ENCODE assay signal across 8 cellular contexts in the genomic region with DNA sequence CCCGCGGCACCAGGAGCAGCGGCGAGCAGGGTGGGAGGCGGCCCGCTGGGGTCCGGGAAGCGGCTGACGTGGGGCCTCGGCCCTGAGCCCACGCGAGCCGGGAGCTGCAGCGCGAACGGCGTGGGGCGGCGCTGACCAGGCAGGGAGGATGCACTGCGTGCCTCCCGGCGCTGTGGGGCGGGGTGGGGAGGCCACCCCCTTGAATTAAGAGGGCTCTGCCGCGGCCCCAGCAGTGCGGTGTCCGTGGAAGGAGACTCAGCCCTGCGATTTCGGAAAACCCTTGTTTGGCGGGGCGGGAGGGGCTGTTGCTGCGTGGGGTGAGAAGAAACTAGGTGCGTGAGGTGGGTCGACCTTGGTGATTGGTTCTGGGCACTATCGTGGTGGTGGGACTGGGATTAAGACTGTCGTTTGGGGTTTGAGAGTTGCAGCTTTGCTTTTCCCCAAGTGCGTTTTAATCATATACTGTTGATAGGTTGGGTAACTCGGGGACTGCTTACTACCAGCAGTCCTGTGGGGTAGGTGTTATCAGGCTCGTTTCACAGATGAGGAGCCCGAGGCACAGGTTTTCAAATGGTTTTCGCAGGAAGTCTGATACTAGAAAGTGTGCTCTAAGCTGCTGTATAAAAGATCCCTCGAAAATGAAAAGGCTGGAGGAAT. TPM values are rescaled to one million over a fixed set of nuclear protein-coding genes. Genes with fewer than 3 reads are reported as not detected.
DNase-seq lines count a peak whose midpoint lies in the region; ATAC-seq and TF ChIP-seq lines count a peak whose summit lies in the region.

No MANE protein-coding gene starts in this region.

- no peaks in the 10 kb centered on the region for H3K9me3 ChIP-seq in lower lobe of right lung

- peak overlapping the region; percentile 99 for H3K27ac ChIP-seq in lower lobe of right lung

- H3K27ac Mint-ChIP-seq in WTC11 = peak overlapping the region; percentile 98

- no peak for TF ChIP-seq CTCF in AG04449 (IDR thresholded peaks at IDR 0.05; ENCODE audit: insufficient read depth, low read length, missing control alignments)
- TF ChIP-seq CTCF in WTC11 (IDR thresholded peaks at IDR 0.05) = no peak
- no peak for TF ChIP-seq CTCF in lower lobe of right lung (IDR thresholded peaks at IDR 0.05)

- no peaks in the 10 kb centered on the region for H3K27me3 ChIP-seq in lower lobe of right lung (ENCODE audit: low read depth)

- CTCF ChIA-PET in AG04449 (lab: Yijun Ruan, JAX) = interaction anchor here (1.0 to 4.6 kb wide), 9 partner anchors 10 to 173 kb away, joined by 3 to 45 read pairs (median 6); no protein-coding TSS in a partner anchor
- CTCF ChIA-PET in WTC11 (lab: Charles Lee) = interaction anchor here (1.2 kb wide), 1 partner anchor 64 kb away, joined by 5 read pairs; no protein-coding TSS in a partner anchor

- POLR2A ChIA-PET in AG04449 (lab: Yijun Ruan, JAX) (interaction anchor here (0.6 to 1.5 kb wide), 6 partner anchors 11 to 171 kb away, joined by 3 to 7 read pairs (median 4); no protein-coding TSS in a partner anchor), WTC11 (lab: Charles Lee) (interaction anchor here (0.6 to 1.1 kb wide), 3 partner anchors 15 to 90 kb away, joined by 3 to 6 read pairs (median 3); no protein-coding TSS in a partner anchor)

- ATAC-seq in GM19043 (IDR thresholded peaks at IDR 0.05; ENCODE audit: low read depth, unreplicated experiment) = peak; percentile 30
- ATAC-seq in HG03457 (IDR thresholded peaks at IDR 0.05; ENCODE audit: unreplicated experiment) = peak; percentile 26
- ATAC-seq in WTC11 = no peak
- ATAC-seq in lower lobe of right lung = peak; percentile 71 to 74

- intact Hi-C loops in lower lobe of right lung (cut with DNase I) = no loop called here

- H3K9me3 Mint-ChIP-seq in WTC11 = no peaks in the 10 kb centered on the region

- no peaks in the 10 kb centered on the region for H3K27me3 Mint-ChIP-seq in WTC11 (ENCODE audit: low read depth)

- DNase-seq in AG04449 (ENCODE audit: low read depth, low spot score) (no peak), WTC11 (ENCODE audit: low spot score) (peak; percentile 18), cerebellar cortex (ENCODE audit: low spot score) (peak; percentile 31), lower lobe of right lung (peak; percentile 77), COLO829 (ENCODE audit: low spot score) (no peak)
- peak; percentile 0 to 6 for DNase-seq in stimulated activated CD8-positive, alpha-beta memory T cell treated with anti-CD3 and anti-CD28 coated beads, Interleukin-4, amount 100 ng/mL, for 1 hour (ENCODE audit: low read depth in 2 of 2, low spot score in 1 of 2)

- H3K4me1 ChIP-seq in lower lobe of right lung = peaks cover 48% of the 10 kb centered on the region

- no peak overlapping the region for H3K4me3 Mint-ChIP-seq in WTC11

- H3K4me3 ChIP-seq in AG04449 (ENCODE audit: low read depth, low read length) (peak overlapping the region; percentile 77), lower lobe of right lung (peak overlapping the region; percentile 82)

- peaks cover 3% of the 10 kb centered on the region; the same call in 1 of the 2 replicates for H3K36me3 Mint-ChIP-seq in WTC11

- peaks cover 8% of the 10 kb centered on the region for H3K4me1 Mint-ChIP-seq in WTC11

- H3K36me3 ChIP-seq in lower lobe of right lung = no peaks in the 10 kb centered on the region

TF ChIP-seq in WTC11, 78 proteins besides CTCF, POLR2A, EP300 and RAD21 (continues in another document):
- TF ChIP-seq ZNF317 (CRISPR knock-in tag; IDR thresholded peaks at IDR 0.05; ENCODE audit: borderline replicate concordance, low read depth) = no peak
- TF ChIP-seq NR2C2 (CRISPR knock-in tag; IDR thresholded peaks at IDR 0.05) = no peak
- TF ChIP-seq NFYB (CRISPR knock-in tag; conservative IDR thresholded peaks at IDR 0.05; ENCODE audit: low read depth) = no peak
- TF ChIP-seq ZNF281 (CRISPR knock-in tag; IDR thresholded peaks at IDR 0.05) = no peak
- no peak; the same call in 1 of the 2 replicates for TF ChIP-seq JUN (CRISPR knock-in tag; IDR thresholded peaks at IDR 0.05)
- no peak for TF ChIP-seq GRHL2 (CRISPR knock-in tag; IDR thresholded peaks at IDR 0.05; ENCODE audit: insufficient replicate concordance, severe bottlenecking)
- peak; percentile 40 for TF ChIP-seq FOXP4 (CRISPR knock-in tag; IDR thresholded peaks at IDR 0.05)
- TF ChIP-seq ARID4B (CRISPR knock-in tag; IDR thresholded peaks at IDR 0.05; ENCODE audit: borderline replicate concordance) = peak; percentile 20; the same call in 1 of the 2 replicates
- TF ChIP-seq, protein P1, sequence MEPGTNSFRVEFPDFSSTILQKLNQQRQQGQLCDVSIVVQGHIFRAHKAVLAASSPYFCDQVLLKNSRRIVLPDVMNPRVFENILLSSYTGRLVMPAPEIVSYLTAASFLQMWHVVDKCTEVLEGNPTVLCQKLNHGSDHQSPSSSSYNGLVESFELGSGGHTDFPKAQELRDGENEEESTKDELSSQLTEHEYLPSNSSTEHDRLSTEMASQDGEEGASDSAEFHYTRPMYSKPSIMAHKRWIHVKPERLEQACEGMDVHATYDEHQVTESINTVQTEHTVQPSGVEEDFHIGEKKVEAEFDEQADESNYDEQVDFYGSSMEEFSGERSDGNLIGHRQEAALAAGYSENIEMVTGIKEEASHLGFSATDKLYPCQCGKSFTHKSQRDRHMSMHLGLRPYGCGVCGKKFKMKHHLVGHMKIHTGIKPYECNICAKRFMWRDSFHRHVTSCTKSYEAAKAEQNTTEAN (CRISPR knock-in tag; IDR thresholded peaks at IDR 0.05) = peak; percentile 49; the same call in 1 of the 2 replicates
- TF ChIP-seq ZNF416 (CRISPR knock-in tag; IDR thresholded peaks at IDR 0.05) = no peak

RNA-seq across cellular contexts. Expression of gene ACSL3, which starts 0.7 kb away (rescaled TPM):
- total RNA-seq in WTC11 (2021) (78.4 to 100 TPM (median 82.2 TPM) in 3 replicates), lower lobe of right lung (74.2 TPM)

Comparison
In these comparisons a context has a peak if more than half of its experiments do, and no peak if none do; other contexts are left out.
1. DNase-seq: peak in WTC11 (single experiment), cerebellar cortex (single experiment), lower lobe of right lung (single experiment) and stimulated activated CD8-positive, alpha-beta memory T cell treated with anti-CD3 and anti-CD28 coated beads, Interleukin-4, amount 100 ng/mL, for 1 hour (2 of 2); none in AG04449 (single experiment) and COLO829 (single experiment).